ENCODE assay signal across 26 cellular contexts in the genomic region with DNA sequence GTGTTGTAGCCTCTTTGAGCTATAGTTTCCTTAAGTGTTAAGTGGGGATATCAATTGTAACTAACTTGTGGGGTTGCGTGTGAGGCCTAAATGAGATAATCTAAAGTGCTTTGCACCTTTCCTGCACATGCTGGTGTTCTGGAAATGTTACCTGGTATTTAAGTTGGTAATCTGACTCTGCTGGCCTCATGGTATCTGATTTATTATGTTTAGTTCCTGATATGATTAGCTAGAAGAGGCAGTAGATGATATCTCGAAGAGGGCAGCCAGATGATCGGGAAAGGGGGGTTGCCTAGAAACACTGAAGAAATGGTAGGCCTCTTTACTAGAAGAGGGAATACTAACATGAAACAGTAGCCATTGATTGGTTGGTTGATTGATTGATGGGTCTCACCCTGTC.
DNase-seq lines count a peak whose midpoint lies in the region; ATAC-seq, FAIRE-seq and TF ChIP-seq lines count a peak whose summit lies in the region.
"Had no signal": no experiment of that assay in that cellular context is flagged by ENCODE, and none has a peak within 500 bp of the region (broad histone marks: within the 10 kb centered on the region; RNA-seq: fewer than 3 reads in every experiment).

No MANE protein-coding gene starts in this region.

- no peak overlapping the region for H3K27ac ChIP-seq in parathyroid adenoma
- H3K27ac ChIP-seq in upper lobe of left lung = no peak overlapping the region
- H3K27ac ChIP-seq: A549; BLaER1 treated with 17β-estradiol and CSF1 and Interleukin-3, amounts not matched to agents 10 nM and 100 nM had no signal

- TF ChIP-seq CTCF in parathyroid adenoma (IDR thresholded peaks at IDR 0.05) = no peak
- no peak for TF ChIP-seq CTCF in upper lobe of left lung (IDR thresholded peaks at IDR 0.05)

- no peak for ATAC-seq in activated T-cell treated with anti-CD3 and anti-CD28 coated beads, Interleukin-2, amount 50 U/mL, for 72 hours (replicated peaks in 1 of 2)
- ATAC-seq in upper lobe of left lung (ENCODE audit: low FRiP score in 2 of 2) = no peak
- ATAC-seq: A549, GM12878 had no signal

- WGBS in upper lobe of left lung, 2 donors = 89 to 98% methylated on average over 3 of the region's 3 CpGs

- FAIRE-seq in HTR-8/SVneo (lab: Jason Lieb, UNC) = peak; percentile 59
- FAIRE-seq: A549, GM18507, H54 had no signal

- H3K27me3 ChIP-seq in parathyroid adenoma (ENCODE audit: control insufficient read depth, insufficient read depth, low read length) = no peaks in the 10 kb centered on the region
- H3K27me3 ChIP-seq in upper lobe of left lung = no peaks in the 10 kb centered on the region
- H3K27me3 ChIP-seq: BE2C; BLaER1 treated with 17β-estradiol and CSF1 and Interleukin-3, amounts not matched to agents 10 nM and 100 nM had no signal

- no peak for TF ChIP-seq EP300 in upper lobe of left lung (IDR thresholded peaks at IDR 0.05)

- no peaks in the 10 kb centered on the region for H3K9me3 ChIP-seq in parathyroid adenoma (ENCODE audit: control insufficient read depth, low read length)
- no peaks in the 10 kb centered on the region for H3K9me3 ChIP-seq in upper lobe of left lung
- H3K9me3 ChIP-seq: BE2C, HAP-1 had no signal

- H3K27me3 Mint-ChIP-seq in activated T-cell treated with anti-CD3 and anti-CD28 coated beads, Interleukin-2, amount 50 U/mL, for 72 hours (ENCODE audit: low read depth) = no peaks in the 10 kb centered on the region
- H3K27me3 Mint-ChIP-seq in immature natural killer cell (ENCODE audit: low read depth in 3 of 3) = peaks cover 0 to 2% (median 0%) of the 10 kb centered on the region in 3 donors
- no peaks in the 10 kb centered on the region for H3K27me3 Mint-ChIP-seq in activated naive CD8-positive, alpha-beta T cell treated with anti-CD3 and anti-CD28 coated beads for 36 hours
- H3K27me3 Mint-ChIP-seq: CD4-positive, alpha-beta memory T cell had no signal

- H3K79me2 ChIP-seq in parathyroid adenoma = peaks cover 6% of the 10 kb centered on the region

- no peak overlapping the region for H3K9ac ChIP-seq in parathyroid adenoma
- H3K9ac ChIP-seq: BLaER1 treated with 17β-estradiol and CSF1 and Interleukin-3, amounts not matched to agents 10 nM and 100 nM had no signal

- peaks cover 11% of the 10 kb centered on the region for H3K4me1 Mint-ChIP-seq in activated T-cell treated with anti-CD3 and anti-CD28 coated beads, Interleukin-2, amount 50 U/mL, for 72 hours (ENCODE audit: low read depth)
- H3K4me1 Mint-ChIP-seq in immature natural killer cell = peaks cover 15 to 31% of the 10 kb centered on the region in 2 donors
- peaks cover 6% of the 10 kb centered on the region for H3K4me1 Mint-ChIP-seq in activated naive CD8-positive, alpha-beta T cell treated with anti-CD3 and anti-CD28 coated beads for 36 hours
- H3K4me1 Mint-ChIP-seq: CD14-positive monocyte had no signal

- peak overlapping the region; percentile 26 for H3K27ac Mint-ChIP-seq in activated T-cell treated with anti-CD3 and anti-CD28 coated beads, Interleukin-2, amount 50 U/mL, for 72 hours
- H3K27ac Mint-ChIP-seq in immature natural killer cell = peak overlapping the region in 4 of 6 donors; percentile 8 to 44 (median 16)
- no peak overlapping the region for H3K27ac Mint-ChIP-seq in activated naive CD8-positive, alpha-beta T cell treated with anti-CD3 and anti-CD28 coated beads for 36 hours
- H3K27ac Mint-ChIP-seq: CD14-positive monocyte had no signal

- no peak overlapping the region for H2AFZ ChIP-seq in parathyroid adenoma

- peaks cover 2 to 7% of the 10 kb centered on the region in 2 donors for H3K36me3 Mint-ChIP-seq in activated T-cell treated with anti-CD3 and anti-CD28 coated beads, Interleukin-2, amount 50 U/mL, for 72 hours (ENCODE audit: insufficient read depth in 2 of 2)
- peaks cover 19 to 38% (median 24%) of the 10 kb centered on the region in 3 donors for H3K36me3 Mint-ChIP-seq in immature natural killer cell
- peaks cover 15% of the 10 kb centered on the region for H3K36me3 Mint-ChIP-seq in activated naive CD8-positive, alpha-beta T cell treated with anti-CD3 and anti-CD28 coated beads for 36 hours

- peaks cover 5% of the 10 kb centered on the region for H3K4me1 ChIP-seq in parathyroid adenoma
- peaks cover 0 to 8% (median 3%) of the 10 kb centered on the region in 4 donors for H3K4me1 ChIP-seq in upper lobe of left lung
- H3K4me1 ChIP-seq: HAP-1 had no signal

- H3K9me3 Mint-ChIP-seq in activated T-cell treated with anti-CD3 and anti-CD28 coated beads, Interleukin-2, amount 50 U/mL, for 72 hours = peaks cover 0 to 2% of the 10 kb centered on the region in 2 donors
- H3K9me3 Mint-ChIP-seq in immature natural killer cell = no peaks in the 10 kb centered on the region
- no peaks in the 10 kb centered on the region for H3K9me3 Mint-ChIP-seq in activated naive CD8-positive, alpha-beta T cell treated with anti-CD3 and anti-CD28 coated beads for 36 hours
- H3K9me3 Mint-ChIP-seq: CD4-positive, alpha-beta memory T cell had no signal

- H3K36me3 ChIP-seq in parathyroid adenoma (ENCODE audit: control insufficient read depth, insufficient read depth, low read length) (no peaks in the 10 kb centered on the region), upper lobe of left lung (peaks cover 3 to 32% (median 16%) of the 10 kb centered on the region in 4 donors)
- H3K36me3 ChIP-seq: HAP-1 had no signal

- no peak overlapping the region for H3K4me3 ChIP-seq in parathyroid adenoma (ENCODE audit: low read depth, low read length)
- H3K4me3 ChIP-seq in upper lobe of left lung = no peak overlapping the region
- H3K4me3 ChIP-seq: A549; BLaER1 treated with 17β-estradiol and CSF1 and Interleukin-3, amounts not matched to agents 10 nM and 100 nM; GM12878; HAP-1 had no signal

- TF ChIP-seq POLR2A in upper lobe of left lung (IDR thresholded peaks at IDR 0.05) = no peak

- peak overlapping the region; percentile 16 for H3K4me2 ChIP-seq in parathyroid adenoma (ENCODE audit: low read length)
- H3K4me2 ChIP-seq: A549; BLaER1 treated with 17β-estradiol and CSF1 and Interleukin-3, amounts not matched to agents 10 nM and 100 nM had no signal

- no peak overlapping the region for H3K4me3 Mint-ChIP-seq in activated T-cell treated with anti-CD3 and anti-CD28 coated beads, Interleukin-2, amount 50 U/mL, for 72 hours
- H3K4me3 Mint-ChIP-seq in immature natural killer cell = no peak overlapping the region
- H3K4me3 Mint-ChIP-seq in activated naive CD8-positive, alpha-beta T cell treated with anti-CD3 and anti-CD28 coated beads for 36 hours = no peak overlapping the region
- H3K4me3 Mint-ChIP-seq: CD14-positive monocyte; CD4-positive, alpha-beta memory T cell had no signal

- DNase-seq in activated T-cell treated with anti-CD3 and anti-CD28 coated beads, Interleukin-2, amount 50 U/mL, for 72 hours = no peak
- no peak for DNase-seq in activated T-cell treated with anti-CD3 and anti-CD28 coated beads, Interleukin-2, amount 50 U/mL, for 1 hour
- DNase-seq in HTR-8/SVneo (ENCODE audit: insufficient read length, low spot score) = no peak
- no peak for DNase-seq in immature natural killer cell
- DNase-seq in activated naive CD8-positive, alpha-beta T cell treated with anti-CD3 and anti-CD28 coated beads for 36 hours = no peak
- DNase-seq in upper lobe of left lung = no peak
- DNase-seq in NCI-H345 treated with DMSO at 0.1 percent for 48 hours (lab: John Stamatoyannopoulos, UW; ENCODE audit: unreplicated experiment) = no peak
- DNase-seq: 8988T; ACHN; AML-193; BE2C; Calu3; CD4-positive, alpha-beta memory T cell; COR-L47; DMS79; EL; GDM1; GOT3 had no signal
